ENCODE assay signal across 35 cellular contexts in the genomic region with DNA sequence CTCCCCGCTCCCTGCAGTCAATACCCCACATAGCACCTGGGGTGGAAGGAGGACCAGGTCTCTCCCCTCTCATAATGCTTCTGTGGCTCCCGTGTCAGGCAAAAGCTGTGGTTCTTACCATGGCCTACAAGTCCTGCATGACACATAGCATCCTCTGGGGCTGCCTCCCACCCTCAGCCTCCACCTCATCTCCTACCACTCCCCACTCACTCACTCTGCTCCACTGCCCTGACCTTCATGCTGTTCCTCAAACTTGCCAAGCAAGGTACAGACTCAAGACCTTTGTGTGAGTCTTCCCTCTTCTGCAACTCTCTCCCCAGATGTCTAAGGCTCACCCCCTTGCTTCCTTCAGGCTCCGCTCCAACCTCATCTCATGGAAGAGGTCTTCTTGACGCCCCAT.
"Had no signal": no experiment of that assay in that cellular context is flagged by ENCODE, and none has a peak within 500 bp of the region (broad histone marks: within the 10 kb centered on the region; RNA-seq: fewer than 3 reads in every experiment).

No MANE protein-coding gene starts in this region.

- DNase-seq: activated CD4-positive, alpha-beta memory T cell treated with anti-CD3 and anti-CD28 coated beads, Interleukin-2, amount 10 ng/mL, durations not matched to agents 7 days and 5 days; activated CD4-positive, alpha-beta T cell treated with anti-CD3 and anti-CD28 coated beads for 1 hour; activated CD4-positive, alpha-beta T cell treated with anti-CD3 and anti-CD28 coated beads for 36 hours; activated CD4-positive, alpha-beta T cell treated with anti-CD3 and anti-CD28 coated beads for 48 hours; activated CD4-positive, alpha-beta T cell treated with anti-CD3 and anti-CD28 coated beads, Interleukin-2, amount 50 U/mL, for 48 hours; activated CD4-positive, CD25-positive, alpha-beta regulatory T cell; activated CD8-positive, alpha-beta memory T cell treated with anti-CD3 and anti-CD28 coated beads for 24 hours; activated CD8-positive, alpha-beta memory T cell treated with anti-CD3 and anti-CD28 coated beads, Interleukin-2, amount 10 ng/mL, durations not matched to agents 7 days and 5 days; activated CD8-positive, alpha-beta memory T cell treated with anti-CD3 and anti-CD28 coated beads, Interleukin-2, amount 50 U/mL, for 48 hours; activated CD8-positive, alpha-beta T cell treated with anti-CD3 and anti-CD28 coated beads, Interleukin-2, amount 10 ng/mL, durations not matched to agents 7 days and 5 days; activated effector memory CD4-positive, alpha-beta T cell treated with Interleukin-2 at 50 U/mL for 16 hours; activated gamma-delta T cell; activated naive CD4-positive, alpha-beta T cell treated with anti-CD3 and anti-CD28 coated beads, Interleukin-2, amount 10 ng/mL, durations not matched to agents 7 days and 5 days; activated naive CD4-positive, alpha-beta T cell treated with Interleukin-2 at 50 U/mL for 16 hours; activated naive CD8-positive, alpha-beta T cell treated with anti-CD3 and anti-CD28 coated beads, Interleukin-2, amount 10 ng/mL, durations not matched to agents 7 days and 5 days; activated naive CD8-positive, alpha-beta T cell treated with anti-CD3 and anti-CD28 coated beads, Interleukin-2, amount 50 U/mL, for 24 hours; activated T-cell treated with anti-CD3 and anti-CD28 coated beads, Interleukin-2, amount 50 U/mL, for 24 hours; activated T-cell treated with anti-CD3 and anti-CD28 coated beads, Interleukin-2, amount 50 U/mL, for 48 hours; amygdala; anterior cingulate cortex; central memory CD4-positive, alpha-beta T cell; SW 1271; T-helper 1 cell; T-helper 2 cell; T-helper 9 cell; WERI-Rb-1 had no signal

- H3K9me3 Mint-ChIP-seq: activated naive CD4-positive, alpha-beta T cell treated with anti-CD3 and anti-CD28 coated beads, Interleukin-2, amount 10 ng/mL, durations not matched to agents 7 days and 5 days; activated T-helper 2 cell treated with anti-CD3 and anti-CD28 coated beads, Interferon-gamma antibody, Interleukin-2, Interleukin-4, amounts not matched to agents 10 μg/mL and 5 μg/mL and 100 μg/mL, durations not matched to agents 14 hours and 24 hours and 36 hours; T-helper 1 cell treated with Interleukin-12 subunit alpha and Interleukin-12 subunit beta and Interleukin-4 antibody, amounts not matched to agents 30 μg/mL and 1 μg/mL, for 36 hours; T-helper 2 cell treated with Interferon-gamma antibody and Interleukin-4, amounts not matched to agents 5 μg/mL and 100 μg/mL, for 36 hours had no signal

- H3K36me3 ChIP-seq: ascending aorta, WERI-Rb-1 had no signal

- ATAC-seq: activated CD4-positive, alpha-beta T cell treated with anti-CD3 and anti-CD28 coated beads for 36 hours; activated CD4-positive, CD25-positive, alpha-beta regulatory T cell treated with anti-CD3 and anti-CD28 coated beads, Interleukin-2, amount 50 U/mL, for 24 hours; activated CD8-positive, alpha-beta memory T cell treated with anti-CD3 and anti-CD28 coated beads, Interleukin-2, amount 10 ng/mL, durations not matched to agents 7 days and 5 days; activated CD8-positive, alpha-beta T cell treated with anti-CD3 and anti-CD28 coated beads, Interleukin-2, amount 10 ng/mL, durations not matched to agents 7 days and 5 days; activated naive CD8-positive, alpha-beta T cell treated with anti-CD3 and anti-CD28 coated beads, Interleukin-2, amount 50 U/mL, for 24 hours; WTC11 had no signal

- H3K9me3 ChIP-seq: ascending aorta had no signal

- H3K4me1 ChIP-seq: ascending aorta had no signal

- H3K36me3 Mint-ChIP-seq: activated CD8-positive, alpha-beta memory T cell treated with anti-CD3 and anti-CD28 coated beads, Interleukin-2, amount 10 ng/mL, durations not matched to agents 7 days and 5 days; activated naive CD4-positive, alpha-beta T cell treated with anti-CD3 and anti-CD28 coated beads, Interleukin-2, amount 10 ng/mL, durations not matched to agents 7 days and 5 days; activated naive CD4-positive, alpha-beta T cell treated with anti-CD3 and anti-CD28 coated beads, Interleukin-2, amount 50 U/mL, for 24 hours; activated naive CD8-positive, alpha-beta T cell treated with anti-CD3 and anti-CD28 coated beads, Interleukin-2, amount 10 ng/mL, durations not matched to agents 7 days and 5 days; brain; WTC11 had no signal

- H3K4me3 Mint-ChIP-seq: activated CD4-positive, alpha-beta memory T cell treated with anti-CD3 and anti-CD28 coated beads, Interleukin-2, amount 10 ng/mL, durations not matched to agents 7 days and 5 days; activated CD4-positive, alpha-beta T cell treated with anti-CD3 and anti-CD28 coated beads for 36 hours; activated CD8-positive, alpha-beta memory T cell treated with anti-CD3 and anti-CD28 coated beads, Interleukin-2, amount 10 ng/mL, durations not matched to agents 7 days and 5 days; activated CD8-positive, alpha-beta T cell treated with anti-CD3 and anti-CD28 coated beads, Interleukin-2, amount 10 ng/mL, durations not matched to agents 7 days and 5 days; activated naive CD4-positive, alpha-beta T cell treated with anti-CD3 and anti-CD28 coated beads, Interleukin-2, amount 10 ng/mL, durations not matched to agents 7 days and 5 days; activated naive CD4-positive, alpha-beta T cell treated with anti-CD3 and anti-CD28 coated beads, Interleukin-2, amount 50 U/mL, for 24 hours; activated naive CD8-positive, alpha-beta T cell; activated naive CD8-positive, alpha-beta T cell treated with anti-CD3 and anti-CD28 coated beads, Interleukin-2, amount 10 ng/mL, durations not matched to agents 7 days and 5 days; activated naive CD8-positive, alpha-beta T cell treated with anti-CD3 and anti-CD28 coated beads, Interleukin-2, amount 50 U/mL, for 24 hours; activated T-cell treated with anti-CD3 and anti-CD28 coated beads, Interleukin-2, amount 50 U/mL, for 24 hours; brain; T-helper 1 cell treated with Interleukin-12 subunit alpha and Interleukin-12 subunit beta and Interleukin-4 antibody, amounts not matched to agents 30 μg/mL and 1 μg/mL, for 36 hours; T-helper 2 cell treated with Interferon-gamma antibody and Interleukin-4, amounts not matched to agents 5 μg/mL and 100 μg/mL, for 36 hours; WTC11 had no signal

- H3K27ac Mint-ChIP-seq: activated CD4-positive, alpha-beta memory T cell treated with anti-CD3 and anti-CD28 coated beads, Interleukin-2, amount 10 ng/mL, durations not matched to agents 7 days and 5 days; activated CD4-positive, alpha-beta T cell treated with anti-CD3 and anti-CD28 coated beads for 36 hours; activated CD8-positive, alpha-beta memory T cell treated with anti-CD3 and anti-CD28 coated beads, Interleukin-2, amount 10 ng/mL, durations not matched to agents 7 days and 5 days; activated CD8-positive, alpha-beta T cell treated with anti-CD3 and anti-CD28 coated beads, Interleukin-2, amount 10 ng/mL, durations not matched to agents 7 days and 5 days; activated naive CD4-positive, alpha-beta T cell treated with anti-CD3 and anti-CD28 coated beads, Interleukin-2, amount 10 ng/mL, durations not matched to agents 7 days and 5 days; activated naive CD4-positive, alpha-beta T cell treated with anti-CD3 and anti-CD28 coated beads, Interleukin-2, amount 50 U/mL, for 24 hours; activated naive CD8-positive, alpha-beta T cell; activated naive CD8-positive, alpha-beta T cell treated with anti-CD3 and anti-CD28 coated beads, Interleukin-2, amount 10 ng/mL, durations not matched to agents 7 days and 5 days; activated naive CD8-positive, alpha-beta T cell treated with anti-CD3 and anti-CD28 coated beads, Interleukin-2, amount 50 U/mL, for 24 hours; activated T-cell treated with anti-CD3 and anti-CD28 coated beads, Interleukin-2, amount 50 U/mL, for 24 hours; activated T-helper 2 cell treated with anti-CD3 and anti-CD28 coated beads, Interferon-gamma antibody, Interleukin-2, Interleukin-4, amounts not matched to agents 10 μg/mL and 5 μg/mL and 100 μg/mL, durations not matched to agents 14 hours and 24 hours and 36 hours; brain; T-helper 1 cell treated with Interleukin-12 subunit alpha and Interleukin-12 subunit beta and Interleukin-4 antibody, amounts not matched to agents 30 μg/mL and 1 μg/mL, for 36 hours; T-helper 2 cell treated with Interferon-gamma antibody and Interleukin-4, amounts not matched to agents 5 μg/mL and 100 μg/mL, for 36 hours; WTC11 had no signal

- H3K27ac ChIP-seq: ascending aorta, WERI-Rb-1 had no signal

- H3K27me3 ChIP-seq: ascending aorta had no signal

- H3K4me3 ChIP-seq: ascending aorta had no signal

- H3K4me1 Mint-ChIP-seq: activated CD4-positive, alpha-beta memory T cell treated with anti-CD3 and anti-CD28 coated beads, Interleukin-2, amount 10 ng/mL, durations not matched to agents 7 days and 5 days; activated CD4-positive, alpha-beta T cell treated with anti-CD3 and anti-CD28 coated beads for 36 hours; activated CD8-positive, alpha-beta memory T cell treated with anti-CD3 and anti-CD28 coated beads, Interleukin-2, amount 10 ng/mL, durations not matched to agents 7 days and 5 days; activated naive CD4-positive, alpha-beta T cell treated with anti-CD3 and anti-CD28 coated beads, Interleukin-2, amount 10 ng/mL, durations not matched to agents 7 days and 5 days; activated naive CD4-positive, alpha-beta T cell treated with anti-CD3 and anti-CD28 coated beads, Interleukin-2, amount 50 U/mL, for 24 hours; activated naive CD8-positive, alpha-beta T cell treated with anti-CD3 and anti-CD28 coated beads, Interleukin-2, amount 10 ng/mL, durations not matched to agents 7 days and 5 days; activated naive CD8-positive, alpha-beta T cell treated with anti-CD3 and anti-CD28 coated beads, Interleukin-2, amount 50 U/mL, for 24 hours; brain had no signal
